ENCODE assay signal across 1 cellular context in genomic region chr14:22487941-22488340, GRCh38.
A peak's percentile ranks its signal among the peaks of the same experiment; 100 is the strongest.
TF ChIP-seq lines count a peak whose summit lies in the region.

No MANE protein-coding gene starts in this region.

TF ChIP-seq in GM12878, 131 proteins besides CTCF, POLR2A, EP300 and RAD21 (continued from another document):
- TF ChIP-seq HSF1 (IDR thresholded peaks at IDR 0.05; ENCODE audit: low read depth, low read length) (no peak), CUX1 (IDR thresholded peaks at IDR 0.05; ENCODE audit: insufficient replicate concordance, low read depth, low read length) (no peak), ZBTB11 (CRISPR knock-in tag; IDR thresholded peaks at IDR 0.05) (no peak), TAF1 (IDR thresholded peaks at IDR 0.05; ENCODE audit: borderline replicate concordance, low read depth, low read length) (no peak), CEBPZ (IDR thresholded peaks at IDR 0.05; ENCODE audit: low read depth, low read length) (no peak), POLR2AphosphoS2 (IDR thresholded peaks at IDR 0.05; ENCODE audit: low read depth, low read length) (no peak), KLF5 (IDR thresholded peaks at IDR 0.05; ENCODE audit: partially characterized antibody) (no peak), PBX3 (IDR thresholded peaks at IDR 0.05; ENCODE audit: insufficient replicate concordance, low read depth, low read length) (no peak), ATF3 (IDR thresholded peaks at IDR 0.05; ENCODE audit: borderline replicate concordance, extremely low read depth, low read depth, low read length) (no peak), NR2C2 (IDR thresholded peaks at IDR 0.05; ENCODE audit: borderline replicate concordance, control insufficient read depth, insufficient read length, low read depth) (no peak), SRF (IDR thresholded peaks at IDR 0.05; ENCODE audit: low read depth in 2 of 2, low read length in 2 of 2) (no peak), RCOR1 (conservative IDR thresholded peaks at IDR 0.05; ENCODE audit: low read depth, low read length) (no peak), FOS (IDR thresholded peaks at IDR 0.05; ENCODE audit: borderline replicate concordance, extremely low read depth, insufficient read length) (no peak), ESRRA (IDR thresholded peaks at IDR 0.05; ENCODE audit: low read length) (no peak), WRNIP1 (IDR thresholded peaks at IDR 0.05; ENCODE audit: borderline replicate concordance, low read depth, low read length) (no peak), MLLT1 (IDR thresholded peaks at IDR 0.05) (peak; percentile 65), SREBF2 (IDR thresholded peaks at IDR 0.05; ENCODE audit: low read length) (no peak), PKNOX1 (IDR thresholded peaks at IDR 0.05) (no peak), HDAC6 (IDR thresholded peaks at IDR 0.05; ENCODE audit: unreplicated experiment) (no peak), SMARCA5 (IDR thresholded peaks at IDR 0.05) (no peak), GABPA (IDR thresholded peaks at IDR 0.05; ENCODE audit: low read depth) (no peak), RBBP5 (conservative IDR thresholded peaks at IDR 0.05) (no peak), NR2C1 (IDR thresholded peaks at IDR 0.05) (no peak), CHD4 (IDR thresholded peaks at IDR 0.05) (no peak), RFX5 (IDR thresholded peaks at IDR 0.05; ENCODE audit: low read depth, low read length) (no peak), BCL3 (IDR thresholded peaks at IDR 0.05; ENCODE audit: borderline replicate concordance, insufficient read depth, low read depth, low read length, poor library complexity, severe bottlenecking) (no peak), MEF2B (IDR thresholded peaks at IDR 0.05; ENCODE audit: partially characterized antibody, poor library complexity, severe bottlenecking) (no peak), BHLHE40 (IDR thresholded peaks at IDR 0.05; ENCODE audit: borderline replicate concordance in 1 of 2, low read depth in 2 of 2, low read length in 1 of 2) (peak; percentile 71 to 79), FOXM1 (IDR thresholded peaks at IDR 0.05; ENCODE audit: low read depth, low read length) (no peak), NFXL1 (IDR thresholded peaks at IDR 0.05; ENCODE audit: borderline replicate concordance) (no peak), ATF7 (IDR thresholded peaks at IDR 0.05; ENCODE audit: low read depth) (no peak), TBL1XR1 (IDR thresholded peaks at IDR 0.05; ENCODE audit: low read depth, low read length) (no peak), RELA (IDR thresholded peaks at IDR 0.05; ENCODE audit: borderline replicate concordance, partially characterized antibody) (no peak), USF2 (IDR thresholded peaks at IDR 0.05; ENCODE audit: borderline replicate concordance, low read depth, low read length) (peak; percentile 6; the same call in 1 of the 2 replicates), SMC3 (IDR thresholded peaks at IDR 0.05; ENCODE audit: borderline replicate concordance, low read length) (no peak), ZNF274 (IDR thresholded peaks at IDR 0.05; ENCODE audit: insufficient read depth, insufficient read length) (no peak)
